Comparison of ENCODE assay signal across 8 cellular contexts in the genomic region with DNA sequence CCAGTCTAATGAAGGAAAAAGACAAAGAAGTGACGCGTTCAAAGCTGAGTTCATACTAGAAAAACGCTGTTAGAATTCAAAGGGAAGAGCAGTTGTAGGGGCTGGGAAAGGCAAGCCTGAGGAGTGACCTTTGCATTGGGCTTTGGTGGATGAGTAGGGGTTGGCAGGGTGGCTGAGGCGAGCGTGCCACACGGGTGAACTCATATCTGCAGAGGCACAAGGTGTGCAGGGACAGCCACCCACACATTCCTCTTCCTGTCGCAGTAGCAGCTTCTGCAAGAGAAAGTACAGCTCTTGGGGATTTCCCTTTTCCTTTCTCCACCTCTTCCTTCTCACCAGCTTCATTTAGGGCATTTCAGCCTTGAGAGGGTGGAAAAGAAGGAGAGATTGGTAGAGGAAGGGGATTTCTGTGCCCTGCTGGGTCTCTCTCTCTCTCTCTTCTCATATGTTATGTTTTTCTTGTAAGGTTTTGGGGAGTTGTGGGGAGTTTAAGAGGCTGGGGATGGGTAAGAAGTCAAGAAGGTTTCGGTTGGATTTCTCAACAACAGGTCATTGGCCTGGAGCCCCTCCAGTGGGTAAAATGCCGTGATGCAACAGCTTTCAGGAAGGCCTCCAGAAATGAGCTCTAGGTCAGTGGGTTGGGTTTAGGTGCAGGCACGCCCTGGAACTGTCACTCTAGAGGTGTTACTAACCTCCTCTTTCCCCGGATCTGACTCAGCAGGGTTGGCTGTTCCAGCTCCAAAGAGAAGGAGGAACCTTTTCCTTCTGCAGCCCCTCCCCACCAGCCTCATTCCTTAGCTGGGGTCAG. TPM values are rescaled to one million over a fixed set of nuclear protein-coding genes. Genes with fewer than 3 reads are reported as not detected.
DNase-seq lines count a peak whose midpoint lies in the region; ATAC-seq and TF ChIP-seq lines count a peak whose summit lies in the region.

No MANE protein-coding gene starts in this region.

- no peaks in the 10 kb centered on the region for H3K9me3 ChIP-seq in muscle layer of duodenum (ENCODE audit: control insufficient read depth in 1 of 2, low read length in 2 of 2)
- no peaks in the 10 kb centered on the region for H3K9me3 ChIP-seq in thoracic aorta

- H3K4me3 ChIP-seq in muscle layer of duodenum (ENCODE audit: low read depth in 1 of 2, low read length in 2 of 2), result no peak overlapping the region
- no peak overlapping the region for H3K4me3 ChIP-seq in thoracic aorta

- ATAC-seq in GM21717 (IDR thresholded peaks at IDR 0.05; ENCODE audit: unreplicated experiment) (peak; percentile 47), thoracic aorta (ENCODE audit: insufficient number of reproducible peaks, low FRiP score, low read depth) (no peak)

- no peaks in the 10 kb centered on the region for H3K27me3 ChIP-seq in muscle layer of duodenum (ENCODE audit: low read depth, low read length)
- no peaks in the 10 kb centered on the region for H3K27me3 ChIP-seq in thoracic aorta (replicated peaks; ENCODE audit: insufficient read depth)

- peak; percentile 47 for DNase-seq in DMS153 (lab: John Stamatoyannopoulos, UW)
- peak; percentile 95 for DNase-seq in M059J (ENCODE audit: low read depth)
- DNase-seq in activated CD4-positive, CD25-positive, alpha-beta regulatory T cell treated with anti-CD3 and anti-CD28 coated beads, Interleukin-2, amount 50 U/mL, for 72 hours, result peak; percentile 55
- peak; percentile 62 for DNase-seq in dermis blood vessel endothelial cell
- DNase-seq in thoracic aorta (ENCODE audit: low spot score), result peak; percentile 43
- DNase-seq in DMS79 treated with DMSO at 0.1 percent for 48 hours (lab: John Stamatoyannopoulos, UW), result no peak

- TF ChIP-seq CTCF in thoracic aorta (IDR thresholded peaks at IDR 0.05), result no peak

- peak overlapping the region; percentile 72 for H3K27ac ChIP-seq in muscle layer of duodenum (ENCODE audit: low read length)
- peak overlapping the region in 1 of 2 donors; percentile 33 for H3K27ac ChIP-seq in thoracic aorta

- peaks cover 0 to 7% of the 10 kb centered on the region in 2 donors for H3K36me3 ChIP-seq in muscle layer of duodenum (ENCODE audit: control insufficient read depth in 1 of 2, insufficient read depth in 2 of 2, low read length in 2 of 2)
- H3K36me3 ChIP-seq in thoracic aorta, result no peaks in the 10 kb centered on the region

- H3K4me1 ChIP-seq in muscle layer of duodenum (ENCODE audit: control insufficient read depth in 1 of 2, insufficient read depth in 2 of 2, low read length in 2 of 2) (peaks cover 19 to 40% of the 10 kb centered on the region in 2 donors), thoracic aorta (ENCODE audit: control insufficient read depth in 1 of 2, low read depth in 2 of 2) (peaks cover 43 to 56% of the 10 kb centered on the region in 2 donors)

RNA-seq across cellular contexts. Expression of gene ODC1, which starts 40.1 kb away (rescaled TPM):
- total RNA-seq in M059J (2014; rRNA removed; shearing (Covaris generic)), result 49.9 and 69.0 TPM in 2 replicates
- total RNA-seq in dermis blood vessel endothelial cell (111 and 129 TPM in 2 replicates), thoracic aorta (100 to 1,000 TPM; 104 to 123 TPM)
